Comparison of ENCODE assay signal across 11 cellular contexts in genomic region chr20:63253438-63254236, GRCh38. TPM values are rescaled to one million over a fixed set of nuclear protein-coding genes. Genes with fewer than 3 reads are reported as not detected.
DNase-seq lines count a peak whose midpoint lies in the region; TF ChIP-seq lines count a peak whose summit lies in the region.
"Had no signal": no experiment of that assay in that cellular context is flagged by ENCODE, and none has a peak within 500 bp of the region (broad histone marks: within the 10 kb centered on the region; RNA-seq: fewer than 3 reads in every experiment).

No MANE protein-coding gene starts in this region.

- H3K9ac ChIP-seq in iPS-15b (ENCODE audit: low read depth, low read length) = no peak overlapping the region

- no peaks in the 10 kb centered on the region for H3K9me3 ChIP-seq in breast epithelium
- no peaks in the 10 kb centered on the region for H3K9me3 ChIP-seq in iPS-15b (ENCODE audit: control insufficient read depth, insufficient read depth, low read length)
- no peaks in the 10 kb centered on the region for H3K9me3 ChIP-seq in transverse colon
- no peaks in the 10 kb centered on the region for H3K9me3 ChIP-seq in adrenal gland (replicated peaks in 1 of 3)

- H3K36me3 Mint-ChIP-seq in MCF 10A (ENCODE audit: insufficient read depth, unreplicated experiment) = no peaks in the 10 kb centered on the region

- H3K9me3 Mint-ChIP-seq in MCF 10A (ENCODE audit: unreplicated experiment) = peaks cover 7% of the 10 kb centered on the region

- peaks cover 39% of the 10 kb centered on the region for H3K27me3 Mint-ChIP-seq in MCF 10A (ENCODE audit: insufficient read depth, unreplicated experiment)

- in situ Hi-C loops in transverse colon (cut with MboI; ENCODE audit: low pct_ligation_motif_present in 1 of 4, low pct_unique_long_range_greater_than_20kb in 1 of 4, low sequenced_read_pairs in 3 of 4) = no loop called here

- intact Hi-C loops in breast epithelium (cut with DNase I; ENCODE audit: low total_unique reads) (no loop called here), MCF 10A (cut with micrococcal nuclease) (no loop called here), transverse colon (cut with DNase I; ENCODE audit: low total_unique reads) (no loop called here), adrenal gland (cut with DNase I) (no loop called here)

- peak overlapping the region; percentile 29 to 64 (median 41) for H3K4me3 ChIP-seq in breast epithelium
- H3K4me3 ChIP-seq in iPS-15b (ENCODE audit: low read depth, low read length) = peak overlapping the region; percentile 52
- peak overlapping the region in 3 of 4 donors; percentile 12 to 39 (median 14) for H3K4me3 ChIP-seq in transverse colon
- H3K4me3 ChIP-seq in adrenal gland = peak overlapping the region in 1 of 4 donors; percentile 34

- BruUV-seq in MCF 10A (replicated peaks; lab: Mats Ljungman, UMichigan) = no TSS peak

- DNase-seq in breast epithelium (ENCODE audit: low spot score in 2 of 2) (no peak), MCF 10A (ENCODE audit: unreplicated experiment) (no peak), transverse colon (no peak), GOT3 (lab: John Stamatoyannopoulos, UW) (no peak), adrenal gland (no peak)
- DNase-seq: activated CD4-positive, CD25-positive, alpha-beta regulatory T cell treated with anti-CD3 and anti-CD28 coated beads, Interleukin-2, amount 50 U/mL, for 72 hours; dermis blood vessel endothelial cell; naive thymus-derived CD4-positive, alpha-beta T cell; NCI-H2081; stimulated activated naive CD4-positive, alpha-beta T cell had no signal

- H3K36me3 ChIP-seq in breast epithelium (no peaks in the 10 kb centered on the region), iPS-15b (ENCODE audit: control insufficient read depth, insufficient read depth, low read length) (no peaks in the 10 kb centered on the region), transverse colon (no peaks in the 10 kb centered on the region), adrenal gland (replicated peaks in 1 of 2) (no peaks in the 10 kb centered on the region)

- H3K27me3 ChIP-seq in breast epithelium = peaks cover 7 to 84% of the 10 kb centered on the region in 2 donors
- peaks cover 11% of the 10 kb centered on the region for H3K27me3 ChIP-seq in iPS-15b (ENCODE audit: control insufficient read depth, insufficient read depth, low read length)
- H3K27me3 ChIP-seq in transverse colon = peaks cover 69% of the 10 kb centered on the region
- H3K27me3 ChIP-seq in adrenal gland = peaks cover 43% of the 10 kb centered on the region

- 9% methylated on average over 13 of the region's 90 CpGs; no CpG with 5 or more reads in 1 of the 2 donors for WGBS in transverse colon (ENCODE audit: low coverage in 1 of 2), 2 donors
- 0 to 4% (median 1%) methylated on average over 3 to 90 of the region's 90 CpGs for WGBS in adrenal gland, 4 donors

- no peak overlapping the region for H3K27ac ChIP-seq in breast epithelium
- no peak overlapping the region for H3K27ac ChIP-seq in transverse colon
- H3K27ac ChIP-seq in adrenal gland = no peak overlapping the region

- H3K4me1 ChIP-seq in breast epithelium (peaks cover 4 to 9% of the 10 kb centered on the region in 2 donors), iPS-15b (ENCODE audit: control insufficient read depth, insufficient read depth, low read length) (peaks cover 9% of the 10 kb centered on the region), transverse colon (peaks cover 0 to 16% (median 10%) of the 10 kb centered on the region in 4 donors), adrenal gland (replicated peaks in 1 of 2) (peaks cover 0 to 5% of the 10 kb centered on the region in 2 donors)

- no peak for TF ChIP-seq POLR2A in breast epithelium (IDR thresholded peaks at IDR 0.05)
- TF ChIP-seq POLR2A in transverse colon (IDR thresholded peaks at IDR 0.05) = no peak
- TF ChIP-seq POLR2A in adrenal gland (IDR thresholded peaks at IDR 0.05) = no peak

- no peak for TF ChIP-seq CTCF in breast epithelium (IDR thresholded peaks at IDR 0.05)
- no peak for TF ChIP-seq CTCF in MCF 10A (IDR thresholded peaks at IDR 0.05; ENCODE audit: unreplicated experiment)
- no peak for TF ChIP-seq CTCF in transverse colon (IDR thresholded peaks at IDR 0.05)
- TF ChIP-seq CTCF in adrenal gland (IDR thresholded peaks at IDR 0.05) = no peak

- POLR2A ChIA-PET in MCF 10A (lab: Yijun Ruan, JAX) = interaction anchor here (0.6 kb wide), 2 partner anchors 19 to 727 kb away, joined by 3 read pairs; partner anchors contain the start of gene ARFGAP1

- CTCF ChIA-PET in MCF 10A (lab: Yijun Ruan, JAX) = interaction anchor here (0.7 to 7.1 kb wide), 4 partner anchors 13 to 1683 kb away, joined by 3 to 45 read pairs (median 4); partner anchors contain the start of gene COL20A1

- H3K4me1 Mint-ChIP-seq in MCF 10A (ENCODE audit: insufficient read depth, unreplicated experiment) = peaks cover 27% of the 10 kb centered on the region

- TF ChIP-seq EP300 in transverse colon (IDR thresholded peaks at IDR 0.05; ENCODE audit: low read depth) = no peak

- no peak overlapping the region for H3K4me3 Mint-ChIP-seq in MCF 10A (ENCODE audit: unreplicated experiment)

- H3K27ac Mint-ChIP-seq in MCF 10A (ENCODE audit: low read depth, unreplicated experiment) = no peak overlapping the region
- H3K27ac Mint-ChIP-seq: naive thymus-derived CD4-positive, alpha-beta T cell had no signal

RNA-seq across cellular contexts. Expression of gene NKAIN4, which starts 0.6 kb away (rescaled TPM):
- total RNA-seq in breast epithelium (not detected), MCF 10A (2022) (not detected in 2 replicates), transverse colon (under 1 TPM in 1 of 4 donors, not detected in 3; 0.79 TPM), adrenal gland (under 1 TPM in 2 of 8 donors, not detected in 6; 0.15 to 0.28 TPM)
- polyA plus RNA-seq in adrenal gland = under 1 TPM; 0.31 to 0.64 (median 0.40) TPM
- total RNA-seq: dermis blood vessel endothelial cell; naive thymus-derived CD4-positive, alpha-beta T cell had no signal
- polyA plus RNA-seq: naive thymus-derived CD4-positive, alpha-beta T cell had no signal

RNA-seq across cellular contexts. Expression of gene BIRC7, which starts 17.9 kb away (rescaled TPM):
- total RNA-seq in breast epithelium (1 to 10 TPM in 1 of 3 donors, under 1 TPM in 1, not detected in 1; 0.32 to 1.2 TPM), MCF 10A (2022) (not detected in 2 replicates), transverse colon (10 to 100 TPM in 1 of 4 donors, 1 to 10 TPM in 1, not detected in 2; 1.6 to 12.7 TPM), adrenal gland (1 to 10 TPM in 3 of 8 donors, under 1 TPM in 1, not detected in 4; 0.28 to 1.1 (median 1.1) TPM)
- polyA plus RNA-seq in adrenal gland = 1 to 10 TPM in 1 of 3 donors, under 1 TPM in 1, not detected in 1; 0.81 to 1.2 TPM
- total RNA-seq: dermis blood vessel endothelial cell; naive thymus-derived CD4-positive, alpha-beta T cell had no signal
- polyA plus RNA-seq: naive thymus-derived CD4-positive, alpha-beta T cell had no signal

RNA-seq across cellular contexts. Expression of gene ARFGAP1, which starts 19.0 kb away (rescaled TPM):
- total RNA-seq in breast epithelium = 10 to 100 TPM; 24.3 to 44.6 (median 38.2) TPM
- 93.6 and 97.2 TPM in 2 replicates for total RNA-seq in MCF 10A (2022)
- total RNA-seq in transverse colon = 100 to 1,000 TPM in 1 of 4 donors, 10 to 100 TPM in 3; 43.8 to 200 (median 74.8) TPM
- total RNA-seq in adrenal gland = 10 to 100 TPM; 13.0 to 94.8 (median 61.5) TPM
- polyA plus RNA-seq in adrenal gland = 100 to 1,000 TPM in 2 of 3 donors, 10 to 100 TPM in 1; 17.0 to 286 (median 123) TPM

RNA-seq across cellular contexts. Expression of gene YTHDF1, which starts 37.7 kb away (rescaled TPM):
- total RNA-seq in breast epithelium (10 to 100 TPM; 23.0 to 32.8 (median 28.2) TPM), MCF 10A (2022) (47.1 and 49.5 TPM in 2 replicates), transverse colon (10 to 100 TPM; 29.4 to 35.2 (median 32.9) TPM), adrenal gland (10 to 100 TPM; 19.5 to 41.9 (median 34.7) TPM)
- 10 to 100 TPM; 27.6 to 38.0 (median 29.9) TPM for polyA plus RNA-seq in adrenal gland

RNA-seq across cellular contexts. Expression of gene COL20A1, which starts 39.3 kb away (rescaled TPM):
- not detected for total RNA-seq in breast epithelium
- 0.07 and 0.14 TPM in 2 replicates for total RNA-seq in MCF 10A (2022)
- total RNA-seq in transverse colon = 10 to 100 TPM in 1 of 4 donors, not detected in 3; 43.8 TPM
- total RNA-seq in adrenal gland = under 1 TPM in 3 of 8 donors, not detected in 5; 0.09 to 0.18 (median 0.11) TPM
- under 1 TPM in 2 of 3 donors, not detected in 1; 0.34 to 0.97 TPM for polyA plus RNA-seq in adrenal gland
- total RNA-seq: dermis blood vessel endothelial cell had no signal
- polyA plus RNA-seq: naive thymus-derived CD4-positive, alpha-beta T cell had no signal
